ENCODE assay signal across 22 cellular contexts in the genomic region with DNA sequence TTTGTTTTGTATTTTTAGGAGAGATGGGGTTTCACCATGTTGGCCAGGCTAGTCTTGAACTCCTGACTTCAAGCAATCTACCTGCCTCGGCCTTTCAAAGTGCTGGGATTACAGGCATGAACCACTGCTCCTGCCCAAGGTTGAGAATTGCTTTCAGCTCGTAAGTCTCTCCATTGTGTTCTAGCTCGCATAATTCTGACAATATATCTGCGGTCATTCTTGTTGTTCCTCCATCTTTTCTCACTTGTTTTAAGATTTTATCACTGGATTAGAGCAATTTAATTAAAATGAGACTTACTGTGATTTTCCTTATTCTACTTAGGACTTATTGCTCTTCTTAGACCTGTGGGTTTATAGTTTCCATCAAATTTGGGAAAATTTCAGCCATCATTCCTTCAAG.
"Had no signal": no experiment of that assay in that cellular context is flagged by ENCODE, and none has a peak within 500 bp of the region (broad histone marks: within the 10 kb centered on the region; RNA-seq: fewer than 3 reads in every experiment).

No MANE protein-coding gene starts in this region.

- ATAC-seq: left lung; naive thymus-derived CD8-positive, alpha-beta T cell; stimulated activated memory B cell treated with anti-CD40 and anti-IgM and Interleukin-4, amounts not matched to agents 10 μg/mL and 1 μg/mL and 100 μg/mL, for 72 hours had no signal

- DNase-seq: activated CD4-positive, alpha-beta memory T cell treated with anti-CD3 and anti-CD28 coated beads for 36 hours; activated CD4-positive, alpha-beta T cell treated with anti-CD3 and anti-CD28 coated beads for 4 hours; activated CD4-positive, CD25-positive, alpha-beta regulatory T cell; activated naive CD4-positive, alpha-beta T cell treated with Interleukin-2 at 50 U/mL for 16 hours; activated naive CD8-positive, alpha-beta T cell treated with anti-CD3 and anti-CD28 coated beads for 36 hours; activated T-cell treated with anti-CD3 and anti-CD28 coated beads, Interleukin-2, amount 50 U/mL, for 48 hours; amniotic stem cell; effector memory CD4-positive, alpha-beta T cell; glutamatergic neuron; kidney glomerular epithelial cell; left lung; naive thymus-derived CD8-positive, alpha-beta T cell; sigmoid colon; stimulated activated CD4-positive, alpha-beta T cell treated with anti-CD3 and anti-CD28 coated beads, Interleukin-15, amount 100 ng/mL, for 24 hours; stomach had no signal

- H3K36me3 ChIP-seq: breast epithelium, left lung, neural progenitor cell, sigmoid colon, stomach, suprapubic skin, tibial nerve had no signal

- H3K27me3 ChIP-seq: breast epithelium, hepatocyte, left lung, neural progenitor cell, sigmoid colon, stomach, suprapubic skin, tibial nerve had no signal

- H3K4me1 ChIP-seq: breast epithelium, left lung, neural progenitor cell, sigmoid colon, stomach, suprapubic skin, tibial nerve had no signal

- H3K4me2 ChIP-seq: hepatocyte, neural progenitor cell, smooth muscle cell had no signal

- H3K79me2 ChIP-seq: hepatocyte had no signal

- H3K4me3 ChIP-seq: breast epithelium, hepatocyte, left lung, neural progenitor cell, sigmoid colon, smooth muscle cell, stomach, suprapubic skin, tibial nerve had no signal

- H3K9ac ChIP-seq: neural progenitor cell had no signal

- H3K27ac ChIP-seq: breast epithelium, hepatocyte, left lung, neural progenitor cell, sigmoid colon, stomach, suprapubic skin, tibial nerve had no signal

- H2AFZ ChIP-seq: hepatocyte, neural progenitor cell had no signal
